ENCODE assay signal across 9 cellular contexts in genomic region chr6:144351741-144352140, GRCh38.
DNase-seq lines count a peak whose midpoint lies in the region; ATAC-seq and TF ChIP-seq lines count a peak whose summit lies in the region.
"Had no signal": no experiment of that assay in that cellular context is flagged by ENCODE, and none has a peak within 500 bp of the region (broad histone marks: within the 10 kb centered on the region; RNA-seq: fewer than 3 reads in every experiment).

No MANE protein-coding gene starts in this region.

- H3K27me3 ChIP-seq in body of pancreas = no peaks in the 10 kb centered on the region
- no peaks in the 10 kb centered on the region for H3K27me3 ChIP-seq in muscle layer of duodenum (ENCODE audit: low read depth, low read length)

- peak overlapping the region; percentile 83 for H3K4me3 Mint-ChIP-seq in stimulated activated naive CD8-positive, alpha-beta T cell treated with anti-CD3 and anti-CD28 coated beads, Interleukin-15, Interleukin-2, amounts not matched to agents 100 ng/mL and 50 ng/mL, for 24 hours
- no peak overlapping the region for H3K4me3 Mint-ChIP-seq in chondrocyte (ENCODE audit: unreplicated experiment)

- peaks cover 96% of the 10 kb centered on the region for H3K4me1 Mint-ChIP-seq in stimulated activated naive CD8-positive, alpha-beta T cell treated with anti-CD3 and anti-CD28 coated beads, Interleukin-15, Interleukin-2, amounts not matched to agents 100 ng/mL and 50 ng/mL, for 24 hours (ENCODE audit: low read depth)
- peaks cover 48% of the 10 kb centered on the region for H3K4me1 Mint-ChIP-seq in chondrocyte (ENCODE audit: low read depth)

- no peak for ATAC-seq in stimulated activated naive CD8-positive, alpha-beta T cell treated with anti-CD3 and anti-CD28 coated beads, Interleukin-15, Interleukin-2, amounts not matched to agents 100 U/mL and 50 U/mL, for 24 hours
- peak; percentile 56 for ATAC-seq in body of pancreas
- no peak for ATAC-seq in GM19351 (IDR thresholded peaks at IDR 0.05; ENCODE audit: unreplicated experiment)
- ATAC-seq in GM21447 (IDR thresholded peaks at IDR 0.05; ENCODE audit: unreplicated experiment) = no peak

- H3K4me3 ChIP-seq in body of pancreas (no peak overlapping the region), muscle layer of duodenum (ENCODE audit: low read depth in 1 of 2, low read length in 2 of 2) (no peak overlapping the region)

- no peak for TF ChIP-seq POLR2A in body of pancreas (IDR thresholded peaks at IDR 0.05)

- H3K9me3 Mint-ChIP-seq in stimulated activated naive CD8-positive, alpha-beta T cell treated with anti-CD3 and anti-CD28 coated beads, Interleukin-15, Interleukin-2, amounts not matched to agents 100 ng/mL and 50 ng/mL, for 24 hours = peaks cover 10% of the 10 kb centered on the region
- no peaks in the 10 kb centered on the region for H3K9me3 Mint-ChIP-seq in chondrocyte (ENCODE audit: low read depth)

- no peaks in the 10 kb centered on the region for H3K9me3 ChIP-seq in body of pancreas
- H3K9me3 ChIP-seq in muscle layer of duodenum (ENCODE audit: control insufficient read depth in 1 of 2, low read length in 2 of 2) = no peaks in the 10 kb centered on the region

- H3K4me1 ChIP-seq in body of pancreas (peaks cover 50% of the 10 kb centered on the region), muscle layer of duodenum (ENCODE audit: control insufficient read depth in 1 of 2, insufficient read depth in 2 of 2, low read length in 2 of 2) (peaks cover 22 to 29% of the 10 kb centered on the region in 2 donors)

- no peaks in the 10 kb centered on the region for H3K27me3 Mint-ChIP-seq in stimulated activated naive CD8-positive, alpha-beta T cell treated with anti-CD3 and anti-CD28 coated beads, Interleukin-15, Interleukin-2, amounts not matched to agents 100 ng/mL and 50 ng/mL, for 24 hours
- no peaks in the 10 kb centered on the region for H3K27me3 Mint-ChIP-seq in chondrocyte (ENCODE audit: low read depth)

- H3K27ac ChIP-seq in body of pancreas (peak overlapping the region; percentile 6 to 74 (median 26)), muscle layer of duodenum (ENCODE audit: low read length) (peak overlapping the region; percentile 54)

- H3K36me3 ChIP-seq in body of pancreas (replicated peaks in 1 of 2; ENCODE audit: insufficient read depth in 1 of 2, low read depth in 2 of 2) (no peaks in the 10 kb centered on the region), muscle layer of duodenum (ENCODE audit: control insufficient read depth in 1 of 2, insufficient read depth in 2 of 2, low read length in 2 of 2) (no peaks in the 10 kb centered on the region)

- peak overlapping the region; percentile 94 for H3K27ac Mint-ChIP-seq in stimulated activated naive CD8-positive, alpha-beta T cell treated with anti-CD3 and anti-CD28 coated beads, Interleukin-15, Interleukin-2, amounts not matched to agents 100 ng/mL and 50 ng/mL, for 24 hours
- H3K27ac Mint-ChIP-seq in chondrocyte (ENCODE audit: unreplicated experiment) = no peak overlapping the region

- intact Hi-C loops in body of pancreas (cut with DNase I) = no loop called here

- 8 to 10% methylated on average over 5 of the region's 5 CpGs for WGBS in body of pancreas, 2 donors

- TF ChIP-seq CTCF in body of pancreas (IDR thresholded peaks at IDR 0.05) (no peak), chondrocyte (IDR thresholded peaks at IDR 0.05) (no peak)

- no peak for DNase-seq in stimulated activated naive CD8-positive, alpha-beta T cell treated with anti-CD3 and anti-CD28 coated beads, Interleukin-15, Interleukin-2, amounts not matched to agents 100 U/mL and 50 U/mL, for 24 hours
- peak in 2 of 4 donors; percentile 45 to 56 for DNase-seq in body of pancreas
- DNase-seq in chondrocyte (ENCODE audit: low spot score) = no peak
- DNase-seq in SHP77 treated with DMSO at 0.1 percent for 48 hours (lab: John Stamatoyannopoulos, UW) = no peak
- DNase-seq: IMR-90 had no signal

- H3K36me3 Mint-ChIP-seq in stimulated activated naive CD8-positive, alpha-beta T cell treated with anti-CD3 and anti-CD28 coated beads, Interleukin-15, Interleukin-2, amounts not matched to agents 100 ng/mL and 50 ng/mL, for 24 hours (ENCODE audit: low read depth) = peaks cover 18% of the 10 kb centered on the region
- no peaks in the 10 kb centered on the region for H3K36me3 Mint-ChIP-seq in chondrocyte (ENCODE audit: low read depth)
